8 cellular contexts compared by ENCODE assay signal in genomic region chr7:101507791-101508252, GRCh38.
A peak's percentile ranks its signal among the peaks of the same experiment; 100 is the strongest.
DNase-seq lines count a peak whose midpoint lies in the region; ATAC-seq and TF ChIP-seq lines count a peak whose summit lies in the region.

No MANE protein-coding gene starts in this region.

- H2AK9ac ChIP-seq in IMR-90 (replicated peaks; ENCODE audit: low read depth, low read length, poor library complexity) = no peak overlapping the region

- no peak overlapping the region for H2BK15ac ChIP-seq in IMR-90 (ENCODE audit: low read depth, low read length)

- POLR2A ChIA-PET in IMR-90 (lab: Charles Lee; ENCODE audit: unreplicated experiment) = no interaction called here
- POLR2A ChIA-PET in PC-3 (lab: Charles Lee; ENCODE audit: unreplicated experiment) = no interaction called here

- CTCF ChIA-PET in IMR-90 (lab: Yijun Ruan, JAX) (interaction anchor here (0.9 kb wide), 1 partner anchor 12 kb away, joined by 3 read pairs; no protein-coding TSS in a partner anchor), PC-3 (lab: Charles Lee) (no interaction called here)

- no peak overlapping the region for H3K18ac ChIP-seq in IMR-90 (ENCODE audit: low read depth, low read length)

- no peak overlapping the region for H3K27ac ChIP-seq in IMR-90 (ENCODE audit: insufficient read depth, low read length)
- H3K27ac ChIP-seq in PC-3 (ENCODE audit: low read length) = no peak overlapping the region
- H3K27ac ChIP-seq in tibial artery = no peak overlapping the region

- no peaks in the 10 kb centered on the region for H3K79me2 ChIP-seq in PC-3 (ENCODE audit: low read length)

- no peak overlapping the region for H3K4me3 ChIP-seq in IMR-90 (ENCODE audit: insufficient read depth, low read depth, low read length)
- H3K4me3 ChIP-seq in PC-3 (ENCODE audit: low read length) = no peak overlapping the region
- no peak overlapping the region for H3K4me3 ChIP-seq in tibial artery

- H3K9me1 ChIP-seq in IMR-90 (ENCODE audit: insufficient read depth, low read length) = 0 out of 2 replicates have a peak, but pooled peaks cover 3% of the 10 kb centered on the region

- H3K4me1 ChIP-seq in IMR-90 (ENCODE audit: control insufficient read depth, insufficient read depth, low read length) (no peaks in the 10 kb centered on the region), PC-3 (ENCODE audit: insufficient read depth, low read length) (no peaks in the 10 kb centered on the region), tibial artery (no peaks in the 10 kb centered on the region)

- no peak overlapping the region for H3K4ac ChIP-seq in IMR-90 (ENCODE audit: low read depth, low read length)

- H3K4me2 ChIP-seq in IMR-90 (ENCODE audit: low read depth, low read length) = no peak overlapping the region
- no peak overlapping the region for H3K4me2 ChIP-seq in PC-3 (ENCODE audit: low read length)

- peak; percentile 55 for TF ChIP-seq RAD21 in IMR-90 (IDR thresholded peaks at IDR 0.05; ENCODE audit: low read length)

- H3K27me3 ChIP-seq in IMR-90 (ENCODE audit: control insufficient read depth, insufficient read depth, low read length) (peaks cover 31% of the 10 kb centered on the region), PC-3 (ENCODE audit: low read length) (no peaks in the 10 kb centered on the region), tibial artery (peaks cover 0 to 55% of the 10 kb centered on the region in 2 donors)

- peak overlapping the region; percentile 49 for H2AFZ ChIP-seq in IMR-90 (replicated peaks; ENCODE audit: low read length, poor library complexity)
- no peak overlapping the region for H2AFZ ChIP-seq in PC-3 (ENCODE audit: low read length)

- no peak overlapping the region for H4K8ac ChIP-seq in IMR-90 (ENCODE audit: low read depth in 2 of 2, low read length in 2 of 2)

- H3K9me2 ChIP-seq in PC-3 (replicated peaks; ENCODE audit: low read length) = no peaks in the 10 kb centered on the region

- no peak overlapping the region for H4K5ac ChIP-seq in IMR-90 (ENCODE audit: low read depth, low read length)

- H3F3A ChIP-seq in PC-3 (ENCODE audit: low read length, unreplicated experiment) = no peaks in the 10 kb centered on the region

- no TSS peak for BruUV-seq in IMR-90 (replicated peaks; lab: Mats Ljungman, UMichigan)
- no TSS peak for BruUV-seq in PC-3 (replicated peaks; lab: Mats Ljungman, UMichigan)

- H3K79me1 ChIP-seq in IMR-90 (ENCODE audit: low read depth in 1 of 2, low read length in 2 of 2) = no peaks in the 10 kb centered on the region

- H3K56ac ChIP-seq in IMR-90 (ENCODE audit: extremely low read depth, insufficient read depth, low read length) = no peak overlapping the region

- H3K9ac ChIP-seq in IMR-90 (ENCODE audit: low read depth, low read length) (no peak overlapping the region), PC-3 (ENCODE audit: low read length) (no peak overlapping the region)

- dilution Hi-C loops in IMR-90 (cut with HindIII; ENCODE audit: low sequenced_read_pairs, unreplicated experiment) = no loop called here

- TF ChIP-seq CTCF in IMR-90 (conservative IDR thresholded peaks at IDR 0.05; ENCODE audit: low read depth, low read length) (peak; percentile 88), PC-3 (conservative IDR thresholded peaks at IDR 0.05; ENCODE audit: low read depth, low read length) (peak; percentile 95), tibial artery (IDR thresholded peaks at IDR 0.05) (peak; percentile 10 to 23)

- H3K23ac ChIP-seq in IMR-90 (ENCODE audit: low read depth, low read length) = no peak overlapping the region

- no CpG with 5 or more reads among the region's 9 CpGs for WGBS in IMR-90 (ENCODE audit: extremely low coverage in 2 of 2, insufficient read length in 1 of 2), 2 experiments

- no peak overlapping the region for H4K91ac ChIP-seq in IMR-90 (ENCODE audit: insufficient read depth, low read depth, low read length)

- no peak for TF ChIP-seq POLR2A in IMR-90 (IDR thresholded peaks at IDR 0.05; ENCODE audit: low read depth, low read length)

- no peak overlapping the region for H2BK5ac ChIP-seq in IMR-90 (ENCODE audit: low read depth, low read length, poor library complexity, severe bottlenecking)

- H4K20me1 ChIP-seq in IMR-90 (ENCODE audit: insufficient read depth, low read length) (no peaks in the 10 kb centered on the region), PC-3 (ENCODE audit: low read length) (no peaks in the 10 kb centered on the region)

- in situ Hi-C loops in IMR-90 (cut with MboI; ENCODE audit: low sequenced_read_pairs) = no loop called here

- no peaks in the 10 kb centered on the region for H3K9me3 ChIP-seq in IMR-90 (ENCODE audit: control insufficient read depth, insufficient read depth, low read length)
- H3K9me3 ChIP-seq in PC-3 (ENCODE audit: low read length) = no peaks in the 10 kb centered on the region
- no peaks in the 10 kb centered on the region for H3K9me3 ChIP-seq in tibial artery

- H2BK120ac ChIP-seq in IMR-90 (ENCODE audit: low read depth, low read length) = no peak overlapping the region

- intact Hi-C loops in IMR-90 (cut with micrococcal nuclease) (loop anchor here (5.0 kb wide), 1 partner anchor 146 kb away; the partner anchor contains the start of gene COL26A1), PC-3 (cut with micrococcal nuclease) (loop anchor here (2.0 kb wide), 1 partner anchor 143 kb away; no protein-coding TSS in a partner anchor), tibial artery (cut with DNase I; ENCODE audit: low total_unique reads) (no loop called here)

- no peak overlapping the region for H2BK20ac ChIP-seq in IMR-90 (ENCODE audit: low read depth, low read length)

- no peaks in the 10 kb centered on the region for H3K36me3 ChIP-seq in IMR-90 (ENCODE audit: control insufficient read depth, insufficient read depth, low read length)
- H3K36me3 ChIP-seq in PC-3 (ENCODE audit: low read depth, low read length) = peaks cover 3% of the 10 kb centered on the region; the same call in 1 of the 2 replicates
- H3K36me3 ChIP-seq in tibial artery = no peaks in the 10 kb centered on the region

- ATAC-seq in IMR-90 (ENCODE audit: low read depth) = peak; percentile 59
- no peak for ATAC-seq in PC-3
- ATAC-seq in HG03354 (IDR thresholded peaks at IDR 0.05; ENCODE audit: poor library complexity, severe bottlenecking, unreplicated experiment) = no peak

- DNase-seq in DMS114 treated with DMSO at 0.1 percent for 48 hours (lab: John Stamatoyannopoulos, UW; ENCODE audit: unreplicated experiment) = peak; percentile 70
- peak; percentile 42 for DNase-seq in IMR-90
- DNase-seq in PC-3 = peak; percentile 64
- peak; percentile 49 for DNase-seq in amniotic stem cell (lab: John Stamatoyannopoulos, UW)
- DNase-seq in left kidney (ENCODE audit: low read depth, low spot score) = peak; percentile 95
- no peak for DNase-seq in tibial artery
- DNase-seq in stimulated activated naive CD4-positive, alpha-beta T cell treated with Interleukin-2 at 50 U/mL for 16 hours (lab: John Stamatoyannopoulos, UW) = no peak

- no peak overlapping the region for H2AK5ac ChIP-seq in IMR-90 (ENCODE audit: low read depth, low read length)

- no peak overlapping the region for H3K14ac ChIP-seq in IMR-90 (replicated peaks; ENCODE audit: low read depth, low read length)

TF ChIP-seq in IMR-90, 13 proteins besides CTCF, POLR2A, EP300 and RAD21:
- TF ChIP-seq CEBPB (IDR thresholded peaks at IDR 0.05; ENCODE audit: low read depth, low read length) (peak; percentile 11; the same call in 1 of the 2 replicates), SMC3 (IDR thresholded peaks at IDR 0.05; ENCODE audit: low read depth, low read length) (peak; percentile 40), MXI1 (IDR thresholded peaks at IDR 0.05; ENCODE audit: borderline replicate concordance, low read depth, low read length) (no peak)

Comparison
In these comparisons a context has a peak if more than half of its experiments do, and no peak if none do; other contexts are left out.
1. DNase-seq: peak in DMS114 treated with DMSO at 0.1 percent for 48 hours (single experiment), IMR-90 (single experiment), PC-3 (single experiment), amniotic stem cell (single experiment) and left kidney (single experiment); none in tibial artery (0 of 2) and stimulated activated naive CD4-positive, alpha-beta T cell treated with Interleukin-2 at 50 U/mL for 16 hours (single experiment).
2. CTCF ChIP-seq: peak in every context shown above with its lines; median percentile 95 in PC-3; 88 in IMR-90; 16 in tibial artery.